In genomic region chr2:11724151-11724550, GRCh38 we compare ENCODE assay signal across 2 cellular contexts.
TF ChIP-seq lines count a peak whose summit lies in the region.

No MANE protein-coding gene starts in this region.

TF ChIP-seq in GM23338, 12 proteins besides CTCF, POLR2A, EP300 and RAD21:
- no peak for TF ChIP-seq POLR2AphosphoS5 (IDR thresholded peaks at IDR 0.05; ENCODE audit: low read depth)
- no peak for TF ChIP-seq JUNB (IDR thresholded peaks at IDR 0.05; ENCODE audit: unreplicated experiment)
- no peak for TF ChIP-seq ZNF462 (CRISPR knock-in tag; IDR thresholded peaks at IDR 0.05)
- no peak for TF ChIP-seq EZH2phosphoT487 (IDR thresholded peaks at IDR 0.05; ENCODE audit: unreplicated experiment)
- TF ChIP-seq ETS1 (IDR thresholded peaks at IDR 0.05): no peak
- TF ChIP-seq CREB1 (CRISPR knock-in tag; IDR thresholded peaks at IDR 0.05; ENCODE audit: low read depth): no peak
- no peak for TF ChIP-seq REST (IDR thresholded peaks at IDR 0.05; ENCODE audit: unreplicated experiment)
- no peak for TF ChIP-seq ZNF114 (CRISPR knock-in tag; IDR thresholded peaks at IDR 0.05)
- TF ChIP-seq EZH2 (IDR thresholded peaks at IDR 0.05; ENCODE audit: low read depth, unreplicated experiment): no peak
- TF ChIP-seq NANOG (IDR thresholded peaks at IDR 0.05; ENCODE audit: borderline replicate concordance): no peak
- TF ChIP-seq STAT1 (IDR thresholded peaks at IDR 0.05; ENCODE audit: unreplicated experiment): no peak
- no peak for TF ChIP-seq ZNF331 (CRISPR knock-in tag; IDR thresholded peaks at IDR 0.05; ENCODE audit: low read depth)

TF ChIP-seq in H1, 55 proteins besides CTCF, POLR2A, EP300 and RAD21:
- TF ChIP-seq NANOG (IDR thresholded peaks at IDR 0.05; ENCODE audit: insufficient read depth, low read depth, low read length, poor library complexity, severe bottlenecking): no peak
- TF ChIP-seq JUND (IDR thresholded peaks at IDR 0.05; ENCODE audit: low read length): no peak
- no peak for TF ChIP-seq RNF2 (IDR thresholded peaks at IDR 0.05; ENCODE audit: borderline replicate concordance, low read depth, low read length, missing control alignments, poor library complexity, severe bottlenecking)
